ENCODE assay signal across 9 cellular contexts in the genomic region with DNA sequence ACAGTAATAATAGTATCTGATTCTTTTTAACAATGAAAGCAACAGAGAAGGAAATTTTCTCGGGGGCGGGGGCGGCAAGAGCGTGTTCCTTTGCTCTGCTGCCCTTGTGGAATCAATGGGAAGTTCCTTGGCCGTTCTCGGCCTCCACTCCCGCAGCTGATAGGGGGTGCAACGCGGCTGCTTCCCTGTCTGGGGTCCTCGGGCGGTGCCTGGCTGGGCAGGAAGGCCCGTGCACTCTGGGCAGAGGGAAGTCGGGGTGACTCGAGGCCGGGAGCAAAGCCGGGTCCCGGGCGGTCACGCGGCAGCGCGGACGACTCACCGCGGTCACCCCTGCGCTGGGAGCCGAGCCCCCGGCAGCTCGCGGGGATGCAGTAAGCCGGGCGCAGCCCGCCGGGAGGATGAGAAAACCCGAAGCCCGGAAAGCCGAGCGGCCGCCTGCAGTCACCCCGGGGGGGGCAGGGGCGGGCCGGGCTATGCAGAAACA. TPM values are rescaled to one million over a fixed set of nuclear protein-coding genes. Genes with fewer than 3 reads are reported as not detected.
DNase-seq lines count a peak whose midpoint lies in the region; ATAC-seq and TF ChIP-seq lines count a peak whose summit lies in the region.
"Had no signal": no experiment of that assay in that cellular context is flagged by ENCODE, and none has a peak within 500 bp of the region (broad histone marks: within the 10 kb centered on the region; RNA-seq: fewer than 3 reads in every experiment).

No MANE protein-coding gene starts in this region.

- peak overlapping the region; percentile 84 for H3K4me2 ChIP-seq in hepatocyte

- POLR2A ChIA-PET in activated CD8-positive, alpha-beta T cell treated with anti-CD3 and anti-CD28 coated beads, Interleukin-2, amount 10 ng/mL, durations not matched to agents 7 days and 5 days (lab: Charles Lee) = interaction anchor here (1.1 kb wide), 1 partner anchor 47 kb away, joined by 3 read pairs; no protein-coding TSS in a partner anchor
- POLR2A ChIA-PET in activated CD8-positive, alpha-beta T cell treated with anti-CD3 and anti-CD28 coated beads for 36 hours (lab: Charles Lee) = interaction anchor here (0.6 to 1.3 kb wide), 3 partner anchors 15 to 88 kb away, joined by 3 to 4 read pairs (median 3); no protein-coding TSS in a partner anchor

- no peak for TF ChIP-seq CTCF in activated CD8-positive, alpha-beta T cell treated with anti-CD3 and anti-CD28 coated beads for 36 hours (IDR thresholded peaks at IDR 0.05)
- no peak for TF ChIP-seq CTCF in hepatocyte (IDR thresholded peaks at IDR 0.05; ENCODE audit: poor library complexity)

- ATAC-seq in activated CD8-positive, alpha-beta T cell treated with anti-CD3 and anti-CD28 coated beads, Interleukin-2, amount 10 ng/mL, durations not matched to agents 7 days and 5 days = no peak
- ATAC-seq in activated CD8-positive, alpha-beta T cell treated with anti-CD3 and anti-CD28 coated beads for 36 hours = no peak
- no peak for ATAC-seq in GM21786 (IDR thresholded peaks at IDR 0.05; ENCODE audit: unreplicated experiment)

- no peaks in the 10 kb centered on the region for H3K9me2 ChIP-seq in hepatocyte (replicated peaks; ENCODE audit: insufficient read depth)

- peak overlapping the region; percentile 34 for H3K4me3 ChIP-seq in hepatocyte
- peak overlapping the region in 3 of 5 donors; percentile 22 to 59 (median 39) for H3K4me3 ChIP-seq in subcutaneous abdominal adipose tissue (ENCODE audit: low read depth in 1 of 5, low read length in 5 of 5)

- peaks cover 16% of the 10 kb centered on the region for H3K79me2 ChIP-seq in hepatocyte

- H3K9ac ChIP-seq in subcutaneous abdominal adipose tissue (ENCODE audit: low read length in 5 of 5) = no peak overlapping the region

- CTCF ChIA-PET in activated CD8-positive, alpha-beta T cell treated with anti-CD3 and anti-CD28 coated beads, Interleukin-2, amount 10 ng/mL, durations not matched to agents 7 days and 5 days (lab: Charles Lee) = no interaction called here
- CTCF ChIA-PET in activated CD8-positive, alpha-beta T cell treated with anti-CD3 and anti-CD28 coated beads for 36 hours (lab: Charles Lee) = no interaction called here

- no peak overlapping the region for H3K27ac ChIP-seq in hepatocyte
- no peak overlapping the region for H3K27ac ChIP-seq in subcutaneous abdominal adipose tissue (ENCODE audit: low read depth, low read length)

- H3K27me3 Mint-ChIP-seq in activated CD8-positive, alpha-beta T cell treated with anti-CD3 and anti-CD28 coated beads, Interleukin-2, amount 10 ng/mL, durations not matched to agents 7 days and 5 days (ENCODE audit: low read depth) = peaks cover 23% of the 10 kb centered on the region
- H3K27me3 Mint-ChIP-seq in activated CD8-positive, alpha-beta T cell treated with anti-CD3 and anti-CD28 coated beads for 36 hours = peaks cover 37% of the 10 kb centered on the region

- H3K36me3 ChIP-seq in hepatocyte (replicated peaks; ENCODE audit: insufficient read depth, low read depth) (no peaks in the 10 kb centered on the region), subcutaneous abdominal adipose tissue (ENCODE audit: control insufficient read depth in 5 of 5, insufficient read depth in 5 of 5, low read length in 5 of 5) (no peaks in the 10 kb centered on the region)

- DNase-seq in activated CD8-positive, alpha-beta T cell treated with anti-CD3 and anti-CD28 coated beads, Interleukin-2, amount 10 ng/mL, durations not matched to agents 7 days and 5 days = no peak
- no peak for DNase-seq in activated CD8-positive, alpha-beta T cell treated with anti-CD3 and anti-CD28 coated beads for 36 hours
- DNase-seq in RPMI7951 (ENCODE audit: low read depth) (peak; percentile 27), hepatocyte (ENCODE audit: low spot score) (no peak), kidney tubule cell (ENCODE audit: low spot score) (no peak), EL (no peak)

- no peak overlapping the region for H2AFZ ChIP-seq in hepatocyte

- no peaks in the 10 kb centered on the region for H3K9me3 ChIP-seq in hepatocyte (ENCODE audit: low read depth)
- H3K9me3 ChIP-seq in subcutaneous abdominal adipose tissue (ENCODE audit: control insufficient read depth in 5 of 5, low read length in 5 of 5) = no peaks in the 10 kb centered on the region

- no peak overlapping the region for H3K27ac Mint-ChIP-seq in activated CD8-positive, alpha-beta T cell treated with anti-CD3 and anti-CD28 coated beads, Interleukin-2, amount 10 ng/mL, durations not matched to agents 7 days and 5 days
- H3K27ac Mint-ChIP-seq in activated CD8-positive, alpha-beta T cell treated with anti-CD3 and anti-CD28 coated beads for 36 hours = no peak overlapping the region
- H3K27ac Mint-ChIP-seq: activated naive CD4-positive, alpha-beta T cell treated with anti-CD3 and anti-CD28 coated beads, Interleukin-2, amount 50 U/mL, for 24 hours had no signal

- H3K27me3 ChIP-seq in hepatocyte (peaks cover 6% of the 10 kb centered on the region), subcutaneous abdominal adipose tissue (ENCODE audit: control insufficient read depth in 5 of 5, insufficient read depth in 4 of 5, low read length in 5 of 5) (peaks cover 7 to 45% (median 36%) of the 10 kb centered on the region in 5 donors)

- H3K4me3 Mint-ChIP-seq in activated CD8-positive, alpha-beta T cell treated with anti-CD3 and anti-CD28 coated beads, Interleukin-2, amount 10 ng/mL, durations not matched to agents 7 days and 5 days = peak overlapping the region; percentile 28
- no peak overlapping the region for H3K4me3 Mint-ChIP-seq in activated CD8-positive, alpha-beta T cell treated with anti-CD3 and anti-CD28 coated beads for 36 hours

- 3% methylated on average over 27 of the region's 42 CpGs for WGBS in hepatocyte (ENCODE audit: low lambda C conversion rate, missing lambda C conversion rate)

- H3K9me3 Mint-ChIP-seq in activated CD8-positive, alpha-beta T cell treated with anti-CD3 and anti-CD28 coated beads, Interleukin-2, amount 10 ng/mL, durations not matched to agents 7 days and 5 days (ENCODE audit: insufficient read depth) = no peaks in the 10 kb centered on the region
- no peaks in the 10 kb centered on the region for H3K9me3 Mint-ChIP-seq in activated CD8-positive, alpha-beta T cell treated with anti-CD3 and anti-CD28 coated beads for 36 hours
- H3K9me3 Mint-ChIP-seq: activated naive CD4-positive, alpha-beta T cell treated with anti-CD3 and anti-CD28 coated beads, Interleukin-2, amount 50 U/mL, for 24 hours had no signal

- no peaks in the 10 kb centered on the region for H3K36me3 Mint-ChIP-seq in activated CD8-positive, alpha-beta T cell treated with anti-CD3 and anti-CD28 coated beads, Interleukin-2, amount 10 ng/mL, durations not matched to agents 7 days and 5 days (ENCODE audit: low read depth)
- no peaks in the 10 kb centered on the region for H3K36me3 Mint-ChIP-seq in activated CD8-positive, alpha-beta T cell treated with anti-CD3 and anti-CD28 coated beads for 36 hours (ENCODE audit: low read depth)
- H3K36me3 Mint-ChIP-seq: activated naive CD4-positive, alpha-beta T cell treated with anti-CD3 and anti-CD28 coated beads, Interleukin-2, amount 50 U/mL, for 24 hours had no signal

- H4K20me1 ChIP-seq in hepatocyte (ENCODE audit: insufficient read depth, poor library complexity, severe bottlenecking) = peaks cover 27% of the 10 kb centered on the region

- intact Hi-C loops in activated CD8-positive, alpha-beta T cell treated with anti-CD3 and anti-CD28 coated beads for 36 hours (cut with micrococcal nuclease) = no loop called here

- H3K4me1 ChIP-seq in hepatocyte (ENCODE audit: insufficient read depth) (peaks cover 27% of the 10 kb centered on the region), subcutaneous abdominal adipose tissue (ENCODE audit: control insufficient read depth in 5 of 5, insufficient read depth in 5 of 5, low read length in 5 of 5) (peaks cover 0 to 50% (median 32%) of the 10 kb centered on the region in 5 donors)

- peaks cover 30% of the 10 kb centered on the region for H3K4me1 Mint-ChIP-seq in activated CD8-positive, alpha-beta T cell treated with anti-CD3 and anti-CD28 coated beads, Interleukin-2, amount 10 ng/mL, durations not matched to agents 7 days and 5 days (ENCODE audit: low read depth)
- peaks cover 20% of the 10 kb centered on the region for H3K4me1 Mint-ChIP-seq in activated CD8-positive, alpha-beta T cell treated with anti-CD3 and anti-CD28 coated beads for 36 hours (ENCODE audit: low read depth)

RNA-seq across cellular contexts. Expression of gene TUBB3, which starts 2.5 kb away (rescaled TPM):
- 1 to 10 TPM; 1.1 to 1.3 TPM for total RNA-seq in activated CD8-positive, alpha-beta T cell treated with anti-CD3 and anti-CD28 coated beads, Interleukin-2, amount 10 ng/mL, durations not matched to agents 7 days and 5 days
- 1 to 10 TPM in 1 of 2 experiments, under 1 TPM in 1; 0.27 to 1.2 TPM for total RNA-seq in activated CD8-positive, alpha-beta T cell treated with anti-CD3 and anti-CD28 coated beads for 36 hours
- 229 and 237 TPM in 2 replicates for total RNA-seq in RPMI7951 (2014; rRNA removed; shearing (Covaris generic))
- total RNA-seq in hepatocyte = 50.0 and 87.2 TPM in 2 replicates
- polyA plus RNA-seq in hepatocyte = 69.3 and 70.0 TPM in 2 replicates

RNA-seq across cellular contexts. Expression of gene MC1R, which starts 7.0 kb away (rescaled TPM):
- 1 to 10 TPM; 4.7 to 5.0 TPM for total RNA-seq in activated CD8-positive, alpha-beta T cell treated with anti-CD3 and anti-CD28 coated beads, Interleukin-2, amount 10 ng/mL, durations not matched to agents 7 days and 5 days
- total RNA-seq in activated CD8-positive, alpha-beta T cell treated with anti-CD3 and anti-CD28 coated beads for 36 hours = 1 to 10 TPM; 2.0 to 2.5 TPM
- 2.0 and 2.8 TPM in 2 replicates for total RNA-seq in RPMI7951 (2014; rRNA removed; shearing (Covaris generic))
- total RNA-seq in hepatocyte = 4.2 and 4.5 TPM in 2 replicates
- polyA plus RNA-seq in hepatocyte = 3.4 and 4.8 TPM in 2 replicates

RNA-seq across cellular contexts. Expression of gene DEF8, which starts 22.9 kb away (rescaled TPM):
- total RNA-seq in activated CD8-positive, alpha-beta T cell treated with anti-CD3 and anti-CD28 coated beads, Interleukin-2, amount 10 ng/mL, durations not matched to agents 7 days and 5 days = 10 to 100 TPM; 19.8 to 25.7 TPM
- total RNA-seq in activated CD8-positive, alpha-beta T cell treated with anti-CD3 and anti-CD28 coated beads for 36 hours = 10 to 100 TPM; 18.4 to 21.2 TPM
- 97.2 and 143 TPM in 2 replicates for total RNA-seq in RPMI7951 (2014; rRNA removed; shearing (Covaris generic))
- total RNA-seq in hepatocyte = 61.7 and 69.1 TPM in 2 replicates
- 64.2 and 74.7 TPM in 2 replicates for polyA plus RNA-seq in hepatocyte

RNA-seq across cellular contexts. Expression of gene TCF25, which starts 52.2 kb away (rescaled TPM):
- 100 to 1,000 TPM; 169 to 178 TPM for total RNA-seq in activated CD8-positive, alpha-beta T cell treated with anti-CD3 and anti-CD28 coated beads, Interleukin-2, amount 10 ng/mL, durations not matched to agents 7 days and 5 days
- total RNA-seq in activated CD8-positive, alpha-beta T cell treated with anti-CD3 and anti-CD28 coated beads for 36 hours = 100 to 1,000 TPM; 138 to 149 TPM
- total RNA-seq in RPMI7951 (2014; rRNA removed; shearing (Covaris generic)) = 72.9 and 93.7 TPM in 2 replicates
- total RNA-seq in hepatocyte = 79.3 and 130 TPM in 2 replicates
- 206 and 256 TPM in 2 replicates for polyA plus RNA-seq in hepatocyte

Comparison
In these comparisons a context has a peak if more than half of its experiments do, and no peak if none do; other contexts are left out.
1. RNA of gene TUBB3, which starts 2.5 kb away (total RNA-seq): 229 to 237 TPM in RPMI7951 and 50.0 to 87.2 TPM in hepatocyte; 1.1 to 1.3 TPM in activated CD8-positive, alpha-beta T cell treated with anti-CD3 and anti-CD28 coated beads, Interleukin-2, amount 10 ng/mL, durations not matched to agents 7 days and 5 days and 0.27 to 1.2 TPM in activated CD8-positive, alpha-beta T cell treated with anti-CD3 and anti-CD28 coated beads for 36 hours; every median in the first group is over 10 times any median in the second.